Comparison of ENCODE assay signal across 1 cellular context in genomic region chr2:48900321-48901014, GRCh38.
A peak's percentile ranks its signal among the peaks of the same experiment; 100 is the strongest.
TF ChIP-seq lines count a peak whose summit lies in the region.

No MANE protein-coding gene starts in this region.

TF ChIP-seq in SK-N-SH, 30 proteins besides CTCF, POLR2A, EP300 and RAD21 (continued from another document):
- TF ChIP-seq PBX3 (IDR thresholded peaks at IDR 0.05) (no peak), SIN3A (IDR thresholded peaks at IDR 0.05; ENCODE audit: borderline replicate concordance, low read depth, low read length) (no peak), FOXJ3 (CRISPR knock-in tag; IDR thresholded peaks at IDR 0.05) (0 out of 2 replicates have a peak, but pooled peaks have one; percentile 47), SMC3 (IDR thresholded peaks at IDR 0.05; ENCODE audit: low read depth, low read length) (no peak), FOXM1 (IDR thresholded peaks at IDR 0.05; ENCODE audit: low read depth) (no peak)
- TF ChIP-seq, protein P1, sequence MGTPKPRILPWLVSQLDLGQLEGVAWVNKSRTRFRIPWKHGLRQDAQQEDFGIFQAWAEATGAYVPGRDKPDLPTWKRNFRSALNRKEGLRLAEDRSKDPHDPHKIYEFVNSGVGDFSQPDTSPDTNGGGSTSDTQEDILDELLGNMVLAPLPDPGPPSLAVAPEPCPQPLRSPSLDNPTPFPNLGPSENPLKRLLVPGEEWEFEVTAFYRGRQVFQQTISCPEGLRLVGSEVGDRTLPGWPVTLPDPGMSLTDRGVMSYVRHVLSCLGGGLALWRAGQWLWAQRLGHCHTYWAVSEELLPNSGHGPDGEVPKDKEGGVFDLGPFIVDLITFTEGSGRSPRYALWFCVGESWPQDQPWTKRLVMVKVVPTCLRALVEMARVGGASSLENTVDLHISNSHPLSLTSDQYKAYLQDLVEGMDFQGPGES (IDR thresholded peaks at IDR 0.05; ENCODE audit: low read depth, low read length) = no peak
- TF ChIP-seq, protein P2, sequence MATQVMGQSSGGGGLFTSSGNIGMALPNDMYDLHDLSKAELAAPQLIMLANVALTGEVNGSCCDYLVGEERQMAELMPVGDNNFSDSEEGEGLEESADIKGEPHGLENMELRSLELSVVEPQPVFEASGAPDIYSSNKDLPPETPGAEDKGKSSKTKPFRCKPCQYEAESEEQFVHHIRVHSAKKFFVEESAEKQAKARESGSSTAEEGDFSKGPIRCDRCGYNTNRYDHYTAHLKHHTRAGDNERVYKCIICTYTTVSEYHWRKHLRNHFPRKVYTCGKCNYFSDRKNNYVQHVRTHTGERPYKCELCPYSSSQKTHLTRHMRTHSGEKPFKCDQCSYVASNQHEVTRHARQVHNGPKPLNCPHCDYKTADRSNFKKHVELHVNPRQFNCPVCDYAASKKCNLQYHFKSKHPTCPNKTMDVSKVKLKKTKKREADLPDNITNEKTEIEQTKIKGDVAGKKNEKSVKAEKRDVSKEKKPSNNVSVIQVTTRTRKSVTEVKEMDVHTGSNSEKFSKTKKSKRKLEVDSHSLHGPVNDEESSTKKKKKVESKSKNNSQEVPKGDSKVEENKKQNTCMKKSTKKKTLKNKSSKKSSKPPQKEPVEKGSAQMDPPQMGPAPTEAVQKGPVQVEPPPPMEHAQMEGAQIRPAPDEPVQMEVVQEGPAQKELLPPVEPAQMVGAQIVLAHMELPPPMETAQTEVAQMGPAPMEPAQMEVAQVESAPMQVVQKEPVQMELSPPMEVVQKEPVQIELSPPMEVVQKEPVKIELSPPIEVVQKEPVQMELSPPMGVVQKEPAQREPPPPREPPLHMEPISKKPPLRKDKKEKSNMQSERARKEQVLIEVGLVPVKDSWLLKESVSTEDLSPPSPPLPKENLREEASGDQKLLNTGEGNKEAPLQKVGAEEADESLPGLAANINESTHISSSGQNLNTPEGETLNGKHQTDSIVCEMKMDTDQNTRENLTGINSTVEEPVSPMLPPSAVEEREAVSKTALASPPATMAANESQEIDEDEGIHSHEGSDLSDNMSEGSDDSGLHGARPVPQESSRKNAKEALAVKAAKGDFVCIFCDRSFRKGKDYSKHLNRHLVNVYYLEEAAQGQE (IDR thresholded peaks at IDR 0.05; ENCODE audit: low read depth, low read length) = no peak
TF ChIP-seq in SK-N-SH: peak in this region for 4.
